Comparison of ENCODE assay signal across 34 cellular contexts in genomic region chr2:204030337-204030736, GRCh38.
"Had no signal": no experiment of that assay in that cellular context is flagged by ENCODE, and none has a peak within 500 bp of the region (broad histone marks: within the 10 kb centered on the region; RNA-seq: fewer than 3 reads in every experiment).

No MANE protein-coding gene starts in this region.

- H3K4me3 ChIP-seq: ascending aorta, cardiac muscle cell, K562, Peyer's patch had no signal

- H3K27ac Mint-ChIP-seq: activated B cell treated with CpG ODN at 0.5 μM for 24 hours; activated CD4-positive, alpha-beta memory T cell treated with anti-CD3 and anti-CD28 coated beads for 36 hours; activated naive CD4-positive, alpha-beta T cell treated with anti-CD3 and anti-CD28 coated beads, Interleukin-2, amount 10 ng/mL, durations not matched to agents 7 days and 5 days; activated naive CD8-positive, alpha-beta T cell; activated naive CD8-positive, alpha-beta T cell treated with anti-CD3 and anti-CD28 coated beads, Interleukin-2, amount 50 U/mL, for 24 hours; activated T-helper 1 cell treated with anti-CD3 and anti-CD28 coated beads, Interleukin-12 subunit alpha, Interleukin-12 subunit beta, Interleukin-2, Interleukin-4 antibody, amounts not matched to agents 30 ng/mL and 10 ng/mL and 1 ng/mL, durations not matched to agents 14 hours and 24 hours and 36 hours had no signal

- H3K27me3 Mint-ChIP-seq: activated B cell treated with CpG ODN at 0.5 μM for 24 hours; activated CD4-positive, alpha-beta memory T cell treated with anti-CD3 and anti-CD28 coated beads for 36 hours; activated naive CD4-positive, alpha-beta T cell treated with anti-CD3 and anti-CD28 coated beads, Interleukin-2, amount 10 ng/mL, durations not matched to agents 7 days and 5 days; activated naive CD8-positive, alpha-beta T cell had no signal

- H3K36me3 Mint-ChIP-seq: activated CD4-positive, alpha-beta memory T cell treated with anti-CD3 and anti-CD28 coated beads for 36 hours; activated naive CD8-positive, alpha-beta T cell had no signal

- H3K4me1 ChIP-seq: Peyer's patch had no signal

- H3K9me3 Mint-ChIP-seq: activated B cell treated with CpG ODN at 0.5 μM for 24 hours; activated CD4-positive, alpha-beta memory T cell treated with anti-CD3 and anti-CD28 coated beads for 36 hours; activated naive CD8-positive, alpha-beta T cell treated with anti-CD3 and anti-CD28 coated beads, Interleukin-2, amount 50 U/mL, for 24 hours had no signal

- H3K9me3 ChIP-seq: ascending aorta, Peyer's patch had no signal

- H3K4me3 Mint-ChIP-seq: activated B cell treated with CpG ODN at 0.5 μM for 24 hours; activated CD4-positive, alpha-beta memory T cell treated with anti-CD3 and anti-CD28 coated beads for 36 hours; activated naive CD4-positive, alpha-beta T cell treated with anti-CD3 and anti-CD28 coated beads, Interleukin-2, amount 10 ng/mL, durations not matched to agents 7 days and 5 days; activated naive CD8-positive, alpha-beta T cell; activated naive CD8-positive, alpha-beta T cell treated with anti-CD3 and anti-CD28 coated beads, Interleukin-2, amount 50 U/mL, for 24 hours; activated T-cell treated with anti-CD3 and anti-CD28 coated beads, Interleukin-2, amount 50 U/mL, for 4 hours; activated T-helper 1 cell treated with anti-CD3 and anti-CD28 coated beads, Interleukin-12 subunit alpha, Interleukin-12 subunit beta, Interleukin-2, Interleukin-4 antibody, amounts not matched to agents 30 ng/mL and 10 ng/mL and 1 ng/mL, durations not matched to agents 14 hours and 24 hours and 36 hours had no signal

- H3K27ac ChIP-seq: ascending aorta, cardiac muscle cell, Peyer's patch, VCaP had no signal

- DNase-seq: activated B cell treated with CpG ODN at 0.5 μM for 24 hours; activated CD4-positive, alpha-beta memory T cell treated with anti-CD3 and anti-CD28 coated beads for 36 hours; activated CD4-positive, alpha-beta T cell treated with anti-CD3 and anti-CD28 coated beads for 4 hours; activated CD4-positive, alpha-beta T cell treated with anti-CD3 and anti-CD28 coated beads, Interleukin-2, amount 50 U/mL, for 1 hour; activated CD4-positive, CD25-positive, alpha-beta regulatory T cell treated with anti-CD3 and anti-CD28 coated beads, Interleukin-2, amount 50 U/mL, for 72 hours; activated CD8-positive, alpha-beta memory T cell treated with anti-CD3 and anti-CD28 coated beads, Interleukin-2, amount 50 U/mL, for 4 hours; activated naive CD4-positive, alpha-beta T cell treated with anti-CD3 and anti-CD28 coated beads, Interleukin-2, amount 10 ng/mL, durations not matched to agents 7 days and 5 days; activated naive CD8-positive, alpha-beta T cell treated with anti-CD3 and anti-CD28 coated beads, Interleukin-2, amount 50 U/mL, for 24 hours; activated T-cell treated with anti-CD3 and anti-CD28 coated beads for 4 hours; activated T-cell treated with anti-CD3 and anti-CD28 coated beads, Interleukin-2, amount 50 U/mL, for 4 hours; amniotic stem cell; NCI-H1105; NCI-H1417 treated with DMSO at 0.1 percent for 48 hours; NCI-H187 treated with DMSO at 0.1 percent for 48 hours; NCI-H2081; NCI-H2171 treated with DMSO at 0.1 percent for 48 hours; NCI-H2227 treated with DMSO at 0.1 percent for 48 hours; NCI-H524; NCI-H69; NCI-H82; NK-92 treated with Interleukin-12 subunit alpha and Interleukin-12 subunit beta, amount 100 ng/mL, for 24 hours; PC-3; Peyer's patch; RPMI8226; SW 1271; T-helper 1 cell; T-helper 2 cell; T-helper 9 cell had no signal

- H3K36me3 ChIP-seq: ascending aorta, cardiac muscle cell, Peyer's patch had no signal

- H3K27me3 ChIP-seq: ascending aorta, cardiac muscle cell, Peyer's patch had no signal

- ATAC-seq: activated naive CD8-positive, alpha-beta T cell treated with anti-CD3 and anti-CD28 coated beads, Interleukin-2, amount 50 U/mL, for 24 hours; activated T-cell treated with anti-CD3 and anti-CD28 coated beads, Interleukin-2, amount 50 U/mL, for 4 hours; K562; PC-3 had no signal
